8 cellular contexts compared by ENCODE assay signal in the genomic region with DNA sequence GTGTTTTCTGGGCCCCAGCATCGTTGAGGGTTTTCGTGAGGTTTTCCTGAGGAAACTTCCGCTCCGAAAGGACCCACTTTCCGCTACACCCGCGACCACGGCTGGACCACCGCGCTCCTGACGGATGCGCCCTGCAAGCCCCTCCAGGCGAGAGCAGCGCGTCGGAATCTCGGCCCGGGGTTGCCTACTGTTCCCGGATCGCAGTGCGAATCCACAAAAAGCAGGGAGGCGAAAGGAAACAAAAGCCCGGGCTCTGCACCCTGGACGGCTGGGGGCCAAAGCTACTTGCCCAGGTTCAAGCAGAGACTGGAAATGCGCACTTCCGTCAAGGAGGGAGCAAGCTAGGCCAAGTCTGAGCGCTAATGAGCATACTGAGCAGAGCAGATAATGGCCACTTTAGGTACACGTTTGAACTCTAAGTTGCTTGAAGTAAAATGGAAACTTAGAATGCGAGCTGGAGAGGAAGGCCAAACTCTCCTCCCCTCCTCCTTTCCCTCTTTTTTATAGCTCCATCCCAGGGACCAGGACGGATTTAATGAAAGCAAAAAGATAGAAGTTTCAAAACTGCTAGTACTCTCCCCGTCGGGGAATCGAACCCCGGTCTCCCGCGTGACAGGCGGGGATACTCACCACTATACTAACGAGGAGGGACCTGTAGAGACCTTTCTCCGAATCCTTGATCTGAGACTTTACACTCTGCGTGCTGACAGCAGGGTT. TPM values are rescaled to one million over a fixed set of nuclear protein-coding genes. Genes with fewer than 3 reads are reported as not detected.
A peak's percentile ranks its signal among the peaks of the same experiment; 100 is the strongest.
DNase-seq lines count a peak whose midpoint lies in the region; ATAC-seq and TF ChIP-seq lines count a peak whose summit lies in the region.

No MANE protein-coding gene starts in this region.

- H3K36me3 ChIP-seq in right lobe of liver, result no peaks in the 10 kb centered on the region

- TF ChIP-seq CTCF in AG09319 (IDR thresholded peaks at IDR 0.05; ENCODE audit: low read depth, low read length), result no peak
- no peak for TF ChIP-seq CTCF in right lobe of liver (IDR thresholded peaks at IDR 0.05)

- no peaks in the 10 kb centered on the region for H3K9me3 ChIP-seq in right lobe of liver

- H3K9me3 Mint-ChIP-seq in dendritic cell treated with granulocyte-macrophage colony-stimulating factor and Interleukin-4, amounts not matched to agents 40 ng/mL and 50 ng/mL, for 4 days, result no peaks in the 10 kb centered on the region

- peak; percentile 80 for DNase-seq in AG09319 (ENCODE audit: extremely low read depth, low read depth)
- peak; percentile 80 to 81 for DNase-seq in NCI-H526 (lab: John Stamatoyannopoulos, UW)
- peak; percentile 92 to 93 for DNase-seq in activated CD4-positive, alpha-beta T cell treated with anti-CD3 and anti-CD28 coated beads, Interleukin-2, amount 50 U/mL, for 24 hours (ENCODE audit: low read depth in 1 of 2, low spot score in 1 of 2)
- DNase-seq in right lobe of liver, result peak; percentile 78 to 84 (median 80)
- DNase-seq in stimulated activated CD4-positive, alpha-beta T cell treated with anti-CD3 and anti-CD28 coated beads, Interleukin-4, amount 100 ng/mL, for 24 hours, result peak; percentile 93

- intact Hi-C loops in dendritic cell treated with granulocyte-macrophage colony-stimulating factor and Interleukin-4, amounts not matched to agents 40 ng/mL and 50 ng/mL, for 4 days (cut with micrococcal nuclease), result loop anchor here (1.0 to 5.0 kb wide), 2 partner anchors 35 to 85 kb away; no protein-coding TSS in a partner anchor
- intact Hi-C loops in right lobe of liver (cut with DNase I), result no loop called here

- no peaks in the 10 kb centered on the region for H3K27me3 Mint-ChIP-seq in dendritic cell treated with granulocyte-macrophage colony-stimulating factor and Interleukin-4, amounts not matched to agents 40 ng/mL and 50 ng/mL, for 4 days

- H3K4me3 ChIP-seq in right lobe of liver, result peak overlapping the region; percentile 49 to 65 (median 63)

- peaks cover 0 to 12% (median 3%) of the 10 kb centered on the region in 4 donors for H3K4me1 ChIP-seq in right lobe of liver

- peak; percentile 2 for TF ChIP-seq POLR2A in right lobe of liver (IDR thresholded peaks at IDR 0.05)

- no peaks in the 10 kb centered on the region for H3K27me3 ChIP-seq in right lobe of liver

- peaks cover 60% of the 10 kb centered on the region for H3K36me3 Mint-ChIP-seq in dendritic cell treated with granulocyte-macrophage colony-stimulating factor and Interleukin-4, amounts not matched to agents 40 ng/mL and 50 ng/mL, for 4 days (ENCODE audit: low read depth)

- peak overlapping the region; percentile 89 for H3K4me3 Mint-ChIP-seq in dendritic cell treated with granulocyte-macrophage colony-stimulating factor and Interleukin-4, amounts not matched to agents 40 ng/mL and 50 ng/mL, for 4 days

- ATAC-seq in GM18909 (IDR thresholded peaks at IDR 0.05; ENCODE audit: poor library complexity, unreplicated experiment) (peak; percentile 39), HG03280 (IDR thresholded peaks at IDR 0.05; ENCODE audit: unreplicated experiment) (peak; percentile 41), right lobe of liver (peak; percentile 58 to 68 (median 64))

- peak overlapping the region; percentile 99 for H3K27ac Mint-ChIP-seq in dendritic cell treated with granulocyte-macrophage colony-stimulating factor and Interleukin-4, amounts not matched to agents 40 ng/mL and 50 ng/mL, for 4 days

- H3K4me1 Mint-ChIP-seq in dendritic cell treated with granulocyte-macrophage colony-stimulating factor and Interleukin-4, amounts not matched to agents 40 ng/mL and 50 ng/mL, for 4 days (ENCODE audit: low read depth), result peaks cover 54% of the 10 kb centered on the region

- H3K27ac ChIP-seq in right lobe of liver, result peak overlapping the region; percentile 85 to 94 (median 89)

- under 1% methylated on average over 36 of the region's 40 CpGs for WGBS in right lobe of liver (ENCODE audit: insufficient coverage, low coverage, low lambda C conversion rate, missing lambda C conversion rate)

RNA-seq across cellular contexts. Expression of a gene that starts 11.4 kb away (rescaled TPM):
- total RNA-seq in right lobe of liver, result 1 to 10 TPM in 4 of 6 experiments, under 1 TPM in 2; 0.26 to 3.9 (median 1.5) TPM

RNA-seq across cellular contexts. Expression of a gene that starts 26.0 kb away (rescaled TPM):
- total RNA-seq in right lobe of liver, result 10 to 100 TPM in 5 of 6 experiments, 1 to 10 TPM in 1; 8.5 to 29.1 (median 21.1) TPM

RNA-seq across cellular contexts. Expression of a gene that starts 27.3 kb away (rescaled TPM):
- total RNA-seq in right lobe of liver, result 10 to 100 TPM in 5 of 6 experiments, 1 to 10 TPM in 1; 10.0 to 21.0 (median 15.6) TPM

RNA-seq across cellular contexts. Expression of a gene that starts 31.8 kb away (rescaled TPM):
- 1 to 10 TPM; 3.1 to 5.3 (median 4.2) TPM for total RNA-seq in right lobe of liver

RNA-seq across cellular contexts. Expression of a gene that starts 45.6 kb away (rescaled TPM):
- total RNA-seq in right lobe of liver, result 1 to 10 TPM; 2.3 to 5.0 (median 3.4) TPM

Comparison
In these comparisons a context has a peak if more than half of its experiments do, and no peak if none do; other contexts are left out.
1. Peak in every context shown above with its lines: DNase-seq, ATAC-seq, H3K4me3 ChIP-seq and H3K27ac ChIP-seq.